ENCODE assay signal across 22 cellular contexts in the genomic region with DNA sequence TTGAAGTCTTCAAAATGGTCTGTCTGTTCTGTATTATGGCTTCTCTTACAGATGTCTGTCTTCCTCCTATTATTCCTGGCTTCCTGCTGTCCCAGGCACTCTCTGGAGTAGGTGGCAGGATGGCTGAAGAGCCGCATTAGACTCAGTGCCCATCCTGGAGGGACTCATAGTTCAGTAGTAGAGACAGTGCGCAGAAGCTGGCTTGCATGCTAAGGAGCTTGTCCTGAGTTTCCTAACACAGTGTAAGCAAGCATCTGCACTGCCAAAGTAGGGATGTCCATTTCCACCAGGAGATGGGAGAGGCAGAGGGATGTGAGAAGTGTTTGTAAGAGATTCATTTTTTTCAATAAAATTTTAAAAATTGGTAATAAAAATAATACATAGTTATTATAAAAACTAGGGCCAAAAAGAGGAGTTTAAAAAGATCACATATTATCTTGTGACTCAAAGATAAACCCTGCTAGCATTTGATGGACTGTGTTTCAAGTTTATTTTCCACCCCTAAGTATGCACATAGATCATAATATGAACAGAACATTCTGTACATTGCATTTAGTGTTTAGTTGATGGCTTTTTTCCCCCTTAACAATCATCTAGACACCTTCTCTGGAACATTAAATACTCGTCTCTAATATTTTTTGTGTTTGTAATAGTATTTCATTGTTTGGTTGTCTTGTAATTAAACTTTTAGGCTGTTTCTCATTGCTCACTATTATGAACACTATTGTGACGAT. TPM values are rescaled to one million over a fixed set of nuclear protein-coding genes. Genes with fewer than 3 reads are reported as not detected.
"Had no signal": no experiment of that assay in that cellular context is flagged by ENCODE, and none has a peak within 500 bp of the region (broad histone marks: within the 10 kb centered on the region; RNA-seq: fewer than 3 reads in every experiment).

No MANE protein-coding gene starts in this region.

- H3K4me1 ChIP-seq: right lobe of liver had no signal

- ATAC-seq: left colon; right lobe of liver; stimulated activated naive B cell treated with anti-CD40 and anti-IgM and Interleukin-4, amounts not matched to agents 10 μg/mL and 1 μg/mL and 100 μg/mL, for 72 hours; T-helper 17 cell had no signal

- H3K4me3 ChIP-seq: lung, ovary, right lobe of liver, SK-N-MC had no signal

- H3K9me3 ChIP-seq: neutrophil, ovary, right lobe of liver had no signal

- H3K27ac ChIP-seq: neutrophil, ovary, right lobe of liver, SK-N-MC had no signal

- H3K27me3 ChIP-seq: ovary, right lobe of liver had no signal

- DNase-seq: activated B cell treated with CpG ODN at 0.5 μM for 24 hours; activated CD4-positive, alpha-beta memory T cell treated with anti-CD3 and anti-CD28 coated beads for 36 hours; activated CD4-positive, alpha-beta T cell treated with anti-CD3 and anti-CD28 coated beads for 4 hours; activated naive CD4-positive, alpha-beta T cell treated with anti-CD3 and anti-CD28 coated beads for 36 hours; activated naive CD8-positive, alpha-beta T cell treated with anti-CD3 and anti-CD28 coated beads, Interleukin-2, amount 10 ng/mL, durations not matched to agents 7 days and 5 days; activated T-cell treated with anti-CD3 and anti-CD28 coated beads, Interleukin-2, amount 50 U/mL, for 48 hours; amygdala; effector CD4-positive, alpha-beta T cell; erythroblast; head of caudate nucleus; islet precursor cell; left colon; ovary; right lobe of liver; small intestine; stimulated activated naive B cell treated with anti-CD40 and anti-IgM and Interleukin-4, amounts not matched to agents 10 μg/mL and 1 μg/mL and 100 μg/mL, for 72 hours; SW 1271; T-helper 17 cell had no signal

- H3K36me3 ChIP-seq: neutrophil, ovary, right lobe of liver had no signal

RNA-seq across cellular contexts. Expression of a gene that starts 10.3 kb away (rescaled TPM):
- total RNA-seq: pulmonary artery endothelial cell, T-helper 17 cell had no signal
